ENCODE assay signal across 20 cellular contexts in genomic region chr20:38831049-38831691, GRCh38. TPM values are rescaled to one million over a fixed set of nuclear protein-coding genes. Genes with fewer than 3 reads are reported as not detected.
DNase-seq lines count a peak whose midpoint lies in the region; ATAC-seq and TF ChIP-seq lines count a peak whose summit lies in the region.
"Had no signal": no experiment of that assay in that cellular context is flagged by ENCODE, and none has a peak within 500 bp of the region (broad histone marks: within the 10 kb centered on the region; RNA-seq: fewer than 3 reads in every experiment).

No MANE protein-coding gene starts in this region.

- no peaks in the 10 kb centered on the region for H3K9me3 ChIP-seq in CD8-positive, alpha-beta T cell (ENCODE audit: low read length)
- H3K9me3 ChIP-seq in lower lobe of right lung = no peaks in the 10 kb centered on the region
- H3K9me3 ChIP-seq in right cardiac atrium (ENCODE audit: control insufficient read depth, low read length) = no peaks in the 10 kb centered on the region

- H3K27me3 ChIP-seq in CD8-positive, alpha-beta T cell (ENCODE audit: insufficient read depth, low read length) = no peaks in the 10 kb centered on the region
- H3K27me3 ChIP-seq in lower lobe of right lung (ENCODE audit: low read depth) (no peaks in the 10 kb centered on the region), right cardiac atrium (ENCODE audit: control insufficient read depth, insufficient read depth) (no peaks in the 10 kb centered on the region)

- POLR2A ChIA-PET in CD8-positive, alpha-beta T cell (lab: Charles Lee) = interaction anchor here (1.4 kb wide), 1 partner anchor 42 kb away, joined by 4 read pairs; no protein-coding TSS in a partner anchor

- H3K36me3 Mint-ChIP-seq in CD8-positive, alpha-beta T cell = peaks cover 66% of the 10 kb centered on the region
- H3K36me3 Mint-ChIP-seq in activated T-helper 2 cell treated with anti-CD3 and anti-CD28 coated beads, Interferon-gamma antibody, Interleukin-2, Interleukin-4, amounts not matched to agents 10 μg/mL and 5 μg/mL and 100 μg/mL, durations not matched to agents 14 hours and 24 hours and 36 hours (ENCODE audit: low read depth) = peaks cover 82% of the 10 kb centered on the region

- DNase-seq in NCI-H2171 treated with DMSO at 0.1 percent for 48 hours (lab: John Stamatoyannopoulos, UW) (peak; percentile 10), NCI-H2171 (lab: John Stamatoyannopoulos, UW) (no peak), lower lobe of right lung (no peak), NCI-H446 treated with DMSO at 0.1 percent for 48 hours (lab: John Stamatoyannopoulos, UW) (no peak), right cardiac atrium (no peak)
- DNase-seq in CD8-positive, alpha-beta T cell = no peak
- DNase-seq in activated T-helper 2 cell treated with anti-CD3 and anti-CD28 coated beads, Interferon-gamma antibody, Interleukin-2, Interleukin-4, amounts not matched to agents 10 μg/mL and 5 μg/mL and 100 μg/mL, durations not matched to agents 14 hours and 24 hours and 36 hours (ENCODE audit: low spot score) = no peak
- DNase-seq: activated naive CD4-positive, alpha-beta T cell treated with anti-CD3 and anti-CD28 coated beads, Interleukin-2, amount 50 U/mL, for 16 hours; foreskin fibroblast; hypothalamus; kidney; NCI-H1417; NCI-H748 treated with DMSO at 0.1 percent for 48 hours; posterior cingulate gyrus; WERI-Rb-1 had no signal

- CTCF ChIA-PET in CD8-positive, alpha-beta T cell (lab: Charles Lee) = no interaction called here

- no peak overlapping the region for H3K4me3 Mint-ChIP-seq in CD8-positive, alpha-beta T cell
- H3K4me3 Mint-ChIP-seq in activated T-helper 2 cell treated with anti-CD3 and anti-CD28 coated beads, Interferon-gamma antibody, Interleukin-2, Interleukin-4, amounts not matched to agents 10 μg/mL and 5 μg/mL and 100 μg/mL, durations not matched to agents 14 hours and 24 hours and 36 hours (ENCODE audit: low read depth) = no peak overlapping the region

- peaks cover 40% of the 10 kb centered on the region for H3K4me1 ChIP-seq in CD8-positive, alpha-beta T cell (ENCODE audit: insufficient read depth, low read length)
- H3K4me1 ChIP-seq in lower lobe of right lung (peaks cover 46% of the 10 kb centered on the region), right cardiac atrium (ENCODE audit: control insufficient read depth, insufficient read depth, low read length) (peaks cover 8% of the 10 kb centered on the region)

- peak overlapping the region; percentile 34 for H3K27ac Mint-ChIP-seq in CD8-positive, alpha-beta T cell
- H3K27ac Mint-ChIP-seq in activated T-helper 2 cell treated with anti-CD3 and anti-CD28 coated beads, Interferon-gamma antibody, Interleukin-2, Interleukin-4, amounts not matched to agents 10 μg/mL and 5 μg/mL and 100 μg/mL, durations not matched to agents 14 hours and 24 hours and 36 hours = peak overlapping the region; percentile 53
- H3K27ac Mint-ChIP-seq: nephron had no signal

- H3K27me3 Mint-ChIP-seq in CD8-positive, alpha-beta T cell (ENCODE audit: low read depth) = no peaks in the 10 kb centered on the region
- no peaks in the 10 kb centered on the region for H3K27me3 Mint-ChIP-seq in activated T-helper 2 cell treated with anti-CD3 and anti-CD28 coated beads, Interferon-gamma antibody, Interleukin-2, Interleukin-4, amounts not matched to agents 10 μg/mL and 5 μg/mL and 100 μg/mL, durations not matched to agents 14 hours and 24 hours and 36 hours (ENCODE audit: low read depth)

- no peak for TF ChIP-seq CTCF in CD8-positive, alpha-beta T cell (IDR thresholded peaks at IDR 0.05)
- TF ChIP-seq CTCF in lower lobe of right lung (IDR thresholded peaks at IDR 0.05) = no peak

- H3K4me3 ChIP-seq in CD8-positive, alpha-beta T cell (ENCODE audit: low read depth, low read length) = no peak overlapping the region
- H3K4me3 ChIP-seq in lower lobe of right lung (no peak overlapping the region), right cardiac atrium (ENCODE audit: low read length) (no peak overlapping the region)

- intact Hi-C loops in CD8-positive, alpha-beta T cell (cut with DNase I, micrococcal nuclease) = no loop called here
- intact Hi-C loops in activated T-helper 2 cell treated with anti-CD3 and anti-CD28 coated beads, Interferon-gamma antibody, Interleukin-2, Interleukin-4, amounts not matched to agents 10 μg/mL and 5 μg/mL and 100 μg/mL, durations not matched to agents 14 hours and 24 hours and 36 hours (cut with micrococcal nuclease) = no loop called here
- intact Hi-C loops in lower lobe of right lung (cut with DNase I) = no loop called here
- intact Hi-C loops in right cardiac atrium (cut with DNase I) = no loop called here

- no peak for ATAC-seq in CD8-positive, alpha-beta T cell
- no peak for ATAC-seq in lower lobe of right lung
- no peak for ATAC-seq in GM18502 (IDR thresholded peaks at IDR 0.05; ENCODE audit: poor library complexity, unreplicated experiment)
- no peak for ATAC-seq in right cardiac atrium
- ATAC-seq: Right ventricle myocardium inferior had no signal

- peaks cover 3% of the 10 kb centered on the region for H3K36me3 ChIP-seq in CD8-positive, alpha-beta T cell (ENCODE audit: insufficient read depth, low read length)
- no peaks in the 10 kb centered on the region for H3K36me3 ChIP-seq in lower lobe of right lung
- H3K36me3 ChIP-seq: WERI-Rb-1 had no signal

- H3K9me3 Mint-ChIP-seq in CD8-positive, alpha-beta T cell = no peaks in the 10 kb centered on the region
- H3K9me3 Mint-ChIP-seq in activated T-helper 2 cell treated with anti-CD3 and anti-CD28 coated beads, Interferon-gamma antibody, Interleukin-2, Interleukin-4, amounts not matched to agents 10 μg/mL and 5 μg/mL and 100 μg/mL, durations not matched to agents 14 hours and 24 hours and 36 hours = no peaks in the 10 kb centered on the region
- H3K9me3 Mint-ChIP-seq: nephron had no signal

- WGBS in right cardiac atrium = 88% methylated on average over 11 of the region's 11 CpGs

- H3K27ac ChIP-seq in CD8-positive, alpha-beta T cell (ENCODE audit: low read depth, low read length) = no peak overlapping the region
- peak overlapping the region; percentile 24 for H3K27ac ChIP-seq in lower lobe of right lung
- H3K27ac ChIP-seq in right cardiac atrium (ENCODE audit: low read length) = no peak overlapping the region
- H3K27ac ChIP-seq: 22Rv1, epithelial cell of prostate, WERI-Rb-1 had no signal

- H3K4me1 Mint-ChIP-seq in CD8-positive, alpha-beta T cell (ENCODE audit: low read depth) = peaks cover 77% of the 10 kb centered on the region
- peaks cover 76% of the 10 kb centered on the region for H3K4me1 Mint-ChIP-seq in activated T-helper 2 cell treated with anti-CD3 and anti-CD28 coated beads, Interferon-gamma antibody, Interleukin-2, Interleukin-4, amounts not matched to agents 10 μg/mL and 5 μg/mL and 100 μg/mL, durations not matched to agents 14 hours and 24 hours and 36 hours (ENCODE audit: low read depth)

RNA-seq across cellular contexts. Expression of gene PPP1R16B, which starts 25.7 kb away (rescaled TPM):
- 100 to 1,000 TPM; 128 to 129 TPM for total RNA-seq in CD8-positive, alpha-beta T cell
- 109 and 111 TPM in 2 replicates for total RNA-seq in activated T-helper 2 cell treated with anti-CD3 and anti-CD28 coated beads, Interferon-gamma antibody, Interleukin-2, Interleukin-4, amounts not matched to agents 10 μg/mL and 5 μg/mL and 100 μg/mL, durations not matched to agents 14 hours and 24 hours and 36 hours
- total RNA-seq in lower lobe of right lung (13.0 TPM), right cardiac atrium (1 to 10 TPM; 5.1 to 9.1 (median 7.0) TPM)
- polyA plus RNA-seq in right cardiac atrium = 4.9 TPM
